ENCODE assay signal across 8 cellular contexts in genomic region chr1:144883011-144883421, GRCh38.
A peak's percentile ranks its signal among the peaks of the same experiment; 100 is the strongest.
DNase-seq lines count a peak whose midpoint lies in the region; FAIRE-seq and TF ChIP-seq lines count a peak whose summit lies in the region.
"Not testable (repeated sequence)": the region's sequence is repeated elsewhere in the genome, so short reads cannot be mapped to it uniquely, and the experiment has no call there.

No MANE protein-coding gene starts in this region.

- H3K4me1 ChIP-seq in adipocyte (ENCODE audit: control insufficient read depth, insufficient read depth, low read length); kidney (ENCODE audit: control insufficient read depth in 1 of 2, insufficient read depth in 1 of 2, low read depth in 1 of 2, low read length in 2 of 2); neuron (ENCODE audit: insufficient read depth, low read length): not testable (repeated sequence)

- not testable (repeated sequence) for H3K27ac ChIP-seq in kidney (ENCODE audit: low read depth in 2 of 2, low read length in 2 of 2)

- H3K9me3 ChIP-seq in adipocyte (ENCODE audit: control insufficient read depth, low read length); kidney (ENCODE audit: control insufficient read depth in 1 of 2, low read length in 2 of 2); neuron (ENCODE audit: low read length): not testable (repeated sequence)

- DNase-seq in AG10803 (ENCODE audit: low read depth); HFF-Myc (ENCODE audit: extremely low read depth, low read depth); epithelial cell of proximal tubule (ENCODE audit: low read depth): not testable (repeated sequence)
- DNase-seq in T-helper 1 cell (peak in 4 of 5 donors; percentile 10 to 30 (median 13)), adipocyte (ENCODE audit: low read depth) (peak; percentile 52), kidney (peak; percentile 85)
- DNase-seq in stimulated activated CD8-positive, alpha-beta memory T cell treated with anti-CD3 and anti-CD28 coated beads, Interleukin-7, amount 100 ng/mL, for 24 hours (ENCODE audit: low read depth), result peak; percentile 6

- not testable (repeated sequence) for FAIRE-seq in kidney (lab: Jason Lieb, UNC)

- not testable (repeated sequence) for H3K9ac ChIP-seq in adipocyte (ENCODE audit: low read length); kidney (ENCODE audit: low read length in 2 of 2)

- H3K4me3 ChIP-seq in AG10803 (ENCODE audit: low read length) (peak overlapping the region; percentile 45), HFF-Myc (replicated peaks; ENCODE audit: low read depth, low read length) (peak overlapping the region; percentile 40), adipocyte (ENCODE audit: low read length) (peak overlapping the region; percentile 33), epithelial cell of proximal tubule (ENCODE audit: low read depth, low read length) (peak overlapping the region; percentile 57), neuron (ENCODE audit: low read length) (peak overlapping the region; percentile 40)
- not testable (repeated sequence) for H3K4me3 ChIP-seq in kidney (ENCODE audit: low read length in 2 of 2)

- not testable (repeated sequence) for TF ChIP-seq CTCF in AG10803 (conservative IDR thresholded peaks at IDR 0.05; ENCODE audit: low read length); HFF-Myc (IDR thresholded peaks at IDR 0.05; ENCODE audit: low read depth, low read length, missing control alignments); epithelial cell of proximal tubule (conservative IDR thresholded peaks at IDR 0.05; ENCODE audit: low read depth, low read length); kidney (IDR thresholded peaks at IDR 0.05; ENCODE audit: borderline replicate concordance, extremely low read depth, insufficient read depth)

- H3K27me3 ChIP-seq in adipocyte (replicated peaks; ENCODE audit: control insufficient read depth, insufficient read depth, low read length); neuron (ENCODE audit: insufficient read depth, low read length): not testable (repeated sequence)

- intact Hi-C loops in kidney (cut with DNase I), result not testable (repeated sequence)

- not testable (repeated sequence) for H2AFZ ChIP-seq in neuron (ENCODE audit: low read depth, low read length)

- not testable (repeated sequence) for H3K36me3 ChIP-seq in adipocyte (ENCODE audit: control insufficient read depth, insufficient read depth, low read length, severe bottlenecking); kidney (ENCODE audit: control insufficient read depth in 1 of 2, insufficient read depth in 2 of 2, low read length in 2 of 2); neuron (ENCODE audit: insufficient read depth, low read length)
